Comparison of ENCODE assay signal across 1 cellular context in the genomic region with DNA sequence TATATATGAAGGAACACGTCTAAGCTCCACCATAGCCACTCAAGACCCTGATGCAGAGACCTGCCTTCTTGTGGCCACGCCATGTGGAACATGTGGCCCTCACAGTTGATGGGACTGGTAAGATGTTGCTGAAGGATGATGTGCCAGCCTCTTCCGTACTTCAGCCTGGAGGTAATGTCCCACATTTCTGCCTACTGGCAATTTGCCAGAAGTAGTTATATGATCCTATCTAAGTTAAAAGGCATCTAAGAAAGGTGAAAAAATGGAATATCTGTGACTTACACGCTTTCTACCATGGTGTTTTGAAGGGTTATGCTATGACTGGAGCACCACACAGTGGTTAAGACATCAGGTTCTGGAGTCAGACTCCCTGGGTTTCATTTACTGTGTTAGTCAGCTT.
TF ChIP-seq lines count a peak whose summit lies in the region.

No MANE protein-coding gene starts in this region.

TF ChIP-seq in GM12878, 131 proteins besides CTCF, POLR2A, EP300 and RAD21 (continued from another document):
- TF ChIP-seq, protein P1, sequence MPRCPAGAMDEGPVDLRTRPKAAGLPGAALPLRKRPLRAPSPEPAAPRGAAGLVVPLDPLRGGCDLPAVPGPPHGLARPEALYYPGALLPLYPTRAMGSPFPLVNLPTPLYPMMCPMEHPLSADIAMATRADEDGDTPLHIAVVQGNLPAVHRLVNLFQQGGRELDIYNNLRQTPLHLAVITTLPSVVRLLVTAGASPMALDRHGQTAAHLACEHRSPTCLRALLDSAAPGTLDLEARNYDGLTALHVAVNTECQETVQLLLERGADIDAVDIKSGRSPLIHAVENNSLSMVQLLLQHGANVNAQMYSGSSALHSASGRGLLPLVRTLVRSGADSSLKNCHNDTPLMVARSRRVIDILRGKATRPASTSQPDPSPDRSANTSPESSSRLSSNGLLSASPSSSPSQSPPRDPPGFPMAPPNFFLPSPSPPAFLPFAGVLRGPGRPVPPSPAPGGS (IDR thresholded peaks at IDR 0.05; ENCODE audit: borderline replicate concordance, insufficient read depth, low read depth, low read length, poor library complexity, severe bottlenecking) = no peak
- TF ChIP-seq CEBPB (IDR thresholded peaks at IDR 0.05; ENCODE audit: borderline replicate concordance in 1 of 2, low read depth in 2 of 2, low read length in 2 of 2) (no peak), CREB1 (IDR thresholded peaks at IDR 0.05; ENCODE audit: low read depth) (no peak), FOXK2 (IDR thresholded peaks at IDR 0.05) (no peak), NR2C2 (IDR thresholded peaks at IDR 0.05; ENCODE audit: borderline replicate concordance, control insufficient read depth, insufficient read length, low read depth) (no peak)
